ENCODE assay signal across 20 cellular contexts in the genomic region with DNA sequence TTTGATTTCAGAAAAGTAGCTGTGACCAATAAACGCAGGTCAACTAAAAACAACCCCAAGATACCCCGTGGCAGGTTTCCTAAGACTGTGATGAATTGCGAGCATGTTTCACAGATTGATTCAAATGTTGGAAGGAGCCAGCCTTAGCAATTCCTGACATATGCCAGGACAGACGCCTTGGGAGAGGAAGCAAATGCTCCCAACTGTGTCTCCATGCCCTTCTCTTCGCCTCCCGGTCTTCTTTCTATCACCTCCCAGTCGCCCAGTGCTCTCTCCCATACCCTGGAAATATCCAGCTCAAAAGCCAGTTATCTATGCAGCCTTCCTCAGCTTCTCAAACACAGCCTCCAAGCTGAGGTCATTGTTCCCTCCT. TPM values are rescaled to one million over a fixed set of nuclear protein-coding genes. Genes with fewer than 3 reads are reported as not detected.
DNase-seq lines count a peak whose midpoint lies in the region; ATAC-seq and TF ChIP-seq lines count a peak whose summit lies in the region.
"Had no signal": no experiment of that assay in that cellular context is flagged by ENCODE, and none has a peak within 500 bp of the region (broad histone marks: within the 10 kb centered on the region; RNA-seq: fewer than 3 reads in every experiment).

No MANE protein-coding gene starts in this region.

- no peak for TF ChIP-seq CTCF in ovary (IDR thresholded peaks at IDR 0.05)

- H3K4me3 ChIP-seq in ovary = no peak overlapping the region
- H3K4me3 ChIP-seq: PC-9, SJCRH30 had no signal

- no peak for TF ChIP-seq POLR2A in ovary (IDR thresholded peaks at IDR 0.05)

- H3K27me3 ChIP-seq in ovary = no peaks in the 10 kb centered on the region
- H3K27me3 ChIP-seq: SJCRH30 had no signal

- H3K36me3 ChIP-seq in ovary = no peaks in the 10 kb centered on the region
- H3K36me3 ChIP-seq: SJCRH30 had no signal

- TF ChIP-seq EP300 in ovary (IDR thresholded peaks at IDR 0.05) = no peak

- no peaks in the 10 kb centered on the region for H3K9me3 ChIP-seq in ovary
- H3K9me3 ChIP-seq: SJCRH30 had no signal

- ATAC-seq in GM19467 (IDR thresholded peaks at IDR 0.05; ENCODE audit: unreplicated experiment) (no peak), GM21381 (IDR thresholded peaks at IDR 0.05; ENCODE audit: unreplicated experiment) (no peak)

- H3K4me1 ChIP-seq in ovary (ENCODE audit: insufficient read depth) = no peaks in the 10 kb centered on the region
- H3K4me1 ChIP-seq: SJCRH30 had no signal

- DNase-seq in NCI-H2171 treated with DMSO at 0.1 percent for 48 hours (lab: John Stamatoyannopoulos, UW) (peak; percentile 53), NCI-H2171 (lab: John Stamatoyannopoulos, UW) (no peak), cerebellar cortex (ENCODE audit: low spot score) (peak; percentile 93), fibroblast of peridontal ligament (ENCODE audit: extremely low read depth) (peak; percentile 1), ovary (no peak), NCI-H2107 treated with DMSO at 0.1 percent for 48 hours (lab: John Stamatoyannopoulos, UW; ENCODE audit: unreplicated experiment) (no peak)
- DNase-seq: COR-L47, DMS153, GF-D8, KG1, MV-4-11, NCI-H187, NCI-H2107, NCI-H345, NCI-H524 treated with DMSO at 0.1 percent for 48 hours, PC-9, SJCRH30 had no signal

- 52 to 53% (median 53%) methylated on average over 7 of the region's 7 CpGs for WGBS in ovary, 3 donors

- H3K27ac ChIP-seq in ovary = no peak overlapping the region
- H3K27ac ChIP-seq: 22Rv1, PC-9, SJCRH30 had no signal

- intact Hi-C loops in ovary (cut with DNase I) = no loop called here

RNA-seq across cellular contexts. Expression of gene KIAA0319, which starts 32.0 kb away (rescaled TPM):
- 1 to 10 TPM in 1 of 7 donors, under 1 TPM in 5, not detected in 1; 0.05 to 2.0 (median 0.16) TPM for total RNA-seq in ovary
- under 1 TPM; 0.01 to 0.08 TPM for polyA plus RNA-seq in ovary
- total RNA-seq: SJCRH30 had no signal

RNA-seq across cellular contexts. Expression of gene TDP2, which starts 52.7 kb away (rescaled TPM):
- 10 to 100 TPM; 22.4 to 31.0 (median 26.7) TPM for total RNA-seq in ovary
- polyA plus RNA-seq in ovary = 10 to 100 TPM; 26.7 to 29.8 TPM

RNA-seq across cellular contexts. Expression of gene ACOT13, which starts 52.8 kb away (rescaled TPM):
- 10 to 100 TPM in 3 of 7 donors, 1 to 10 TPM in 4; 3.4 to 11.9 (median 9.8) TPM for total RNA-seq in ovary
- 10 to 100 TPM in 1 of 2 donors, 1 to 10 TPM in 1; 6.3 to 32.2 TPM for polyA plus RNA-seq in ovary

Comparison
In these comparisons a context has a peak if more than half of its experiments do, and no peak if none do; other contexts are left out.
1. DNase-seq: peak in NCI-H2171 treated with DMSO at 0.1 percent for 48 hours (single experiment), cerebellar cortex (single experiment) and fibroblast of peridontal ligament (single experiment); none in NCI-H2171 (single experiment), ovary (0 of 5) and NCI-H2107 treated with DMSO at 0.1 percent for 48 hours (single experiment).